Comparison of ENCODE assay signal across 30 cellular contexts in genomic region chr3:171159024-171159821, GRCh38.
DNase-seq lines count a peak whose midpoint lies in the region; ATAC-seq and TF ChIP-seq lines count a peak whose summit lies in the region.
"Had no signal": no experiment of that assay in that cellular context is flagged by ENCODE, and none has a peak within 500 bp of the region (broad histone marks: within the 10 kb centered on the region; RNA-seq: fewer than 3 reads in every experiment).

No MANE protein-coding gene starts in this region.

- H3K9ac ChIP-seq in GM23248 = no peak overlapping the region
- H3K9ac ChIP-seq: BLaER1 treated with 17β-estradiol and CSF1 and Interleukin-3, amounts not matched to agents 10 nM and 100 nM; KMS-11 had no signal

- in situ Hi-C loops in GM23248 (cut with MboI) = no loop called here

- no peak overlapping the region for H3K4me2 ChIP-seq in PC-9
- H3K4me2 ChIP-seq in OCI-LY7 (ENCODE audit: low read length) = no peak overlapping the region
- no peak overlapping the region for H3K4me2 ChIP-seq in GM23248 (ENCODE audit: unreplicated experiment)
- H3K4me2 ChIP-seq: BLaER1 treated with 17β-estradiol and CSF1 and Interleukin-3, amounts not matched to agents 10 nM and 100 nM; KMS-11 had no signal

- H3K27me3 Mint-ChIP-seq in central memory CD8-positive, alpha-beta T cell = no peaks in the 10 kb centered on the region
- H3K27me3 Mint-ChIP-seq: activated B cell treated with CpG ODN at 0.5 μM for 24 hours had no signal

- CTCF ChIA-PET in PC-9 (lab: Charles Lee) = no interaction called here
- CTCF ChIA-PET in OCI-LY7 (lab: Charles Lee; ENCODE audit: unreplicated experiment) = no interaction called here

- peaks cover 53% of the 10 kb centered on the region for H3F3A ChIP-seq in PC-9 (ENCODE audit: insufficient read depth, low read depth)
- H3F3A ChIP-seq in GM23248 (ENCODE audit: insufficient read depth) = peaks cover 11% of the 10 kb centered on the region

- H3K9me2 ChIP-seq in PC-9 (ENCODE audit: insufficient read depth) (no peaks in the 10 kb centered on the region), OCI-LY7 (ENCODE audit: insufficient read depth, low read length) (no peaks in the 10 kb centered on the region), GM23248 (ENCODE audit: insufficient read depth) (no peaks in the 10 kb centered on the region)

- H3K9me3 Mint-ChIP-seq in central memory CD8-positive, alpha-beta T cell = peaks cover 8% of the 10 kb centered on the region
- H3K9me3 Mint-ChIP-seq: activated naive CD4-positive, alpha-beta T cell treated with anti-CD3 and anti-CD28 coated beads, Interleukin-2, amount 50 U/mL, for 72 hours had no signal

- H3K4me3 ChIP-seq in PC-9 (no peak overlapping the region), OCI-LY7 (ENCODE audit: low read depth, low read length, poor library complexity, severe bottlenecking) (no peak overlapping the region), GM23248 (no peak overlapping the region)
- H3K4me3 ChIP-seq: BLaER1 treated with 17β-estradiol and CSF1 and Interleukin-3, amounts not matched to agents 10 nM and 100 nM; lung; prostate gland; tibial artery had no signal

- no peak overlapping the region for H3K4me3 Mint-ChIP-seq in central memory CD8-positive, alpha-beta T cell
- H3K4me3 Mint-ChIP-seq: activated B cell treated with CpG ODN at 0.5 μM for 24 hours had no signal

- no peaks in the 10 kb centered on the region for H4K20me1 ChIP-seq in PC-9 (ENCODE audit: insufficient read depth)
- H4K20me1 ChIP-seq in OCI-LY7 (ENCODE audit: insufficient read depth, low read length) = no peaks in the 10 kb centered on the region
- H4K20me1 ChIP-seq in GM23248 (ENCODE audit: insufficient read depth) = no peaks in the 10 kb centered on the region
- H4K20me1 ChIP-seq: BLaER1 treated with 17β-estradiol and CSF1 and Interleukin-3, amounts not matched to agents 10 nM and 100 nM had no signal

- peaks cover 6% of the 10 kb centered on the region for H3K4me1 Mint-ChIP-seq in central memory CD8-positive, alpha-beta T cell
- H3K4me1 Mint-ChIP-seq: activated B cell treated with CpG ODN at 0.5 μM for 24 hours had no signal

- BruUV-seq in PC-9 (replicated peaks; lab: Mats Ljungman, UMichigan) (no TSS peak), OCI-LY7 (replicated peaks; lab: Mats Ljungman, UMichigan) (no TSS peak)

- H3K79me2 ChIP-seq in PC-9 (ENCODE audit: low read depth) = no peaks in the 10 kb centered on the region
- no peaks in the 10 kb centered on the region for H3K79me2 ChIP-seq in OCI-LY7 (ENCODE audit: insufficient read depth, low read depth, low read length)
- no peaks in the 10 kb centered on the region for H3K79me2 ChIP-seq in GM23248 (ENCODE audit: insufficient read depth)

- H3K27ac Mint-ChIP-seq in central memory CD8-positive, alpha-beta T cell (ENCODE audit: low read depth) = peak overlapping the region; percentile 3
- H3K27ac Mint-ChIP-seq: activated B cell treated with CpG ODN at 0.5 μM for 24 hours had no signal

- DNase-seq in PC-9 (no peak), middle frontal gyrus (ENCODE audit: extremely low spot score, low spot score) (peak; percentile 24), HT-29 (ENCODE audit: low spot score) (no peak), OCI-LY7 (ENCODE audit: low spot score) (no peak), GM23248 (no peak)
- no peak for DNase-seq in central memory CD8-positive, alpha-beta T cell (ENCODE audit: low spot score in 2 of 2)
- DNase-seq: activated B cell treated with CpG ODN at 0.5 μM for 24 hours; activated CD4-positive, alpha-beta T cell treated with anti-CD3 and anti-CD28 coated beads, Interleukin-2, amount 50 U/mL, for 48 hours; activated CD8-positive, alpha-beta memory T cell treated with anti-CD3 and anti-CD28 coated beads, Interleukin-2, amount 50 U/mL, for 4 hours; central memory CD4-positive, alpha-beta T cell; dermis blood vessel endothelial cell; DMS79; GDM1; glutamatergic neuron; kidney glomerular epithelial cell; MM.1S; NCI-H1417 treated with DMSO at 0.1 percent for 48 hours; NCI-H2081 treated with DMSO at 0.1 percent for 48 hours; NCI-H226; stimulated activated naive CD4-positive, alpha-beta T cell treated with Interleukin-2 at 50 U/mL for 16 hours; SW 1271; T1000; tibial artery had no signal

- POLR2A ChIA-PET in PC-9 (lab: Charles Lee; ENCODE audit: unreplicated experiment) = no interaction called here
- POLR2A ChIA-PET in OCI-LY7 (lab: Charles Lee) = no interaction called here

- H3K9me3 ChIP-seq in PC-9 (ENCODE audit: insufficient read depth, low read depth) (peaks cover 20% of the 10 kb centered on the region), OCI-LY7 (ENCODE audit: low read length) (peaks cover 15% of the 10 kb centered on the region; the same call in 1 of the 2 replicates), GM23248 (ENCODE audit: low read depth) (no peaks in the 10 kb centered on the region)
- H3K9me3 ChIP-seq: neutrophil, prostate gland had no signal

- intact Hi-C loops in PC-9 (cut with micrococcal nuclease; ENCODE audit: unreplicated experiment) = loop anchor here (5.0 kb wide), 2 partner anchors 197 to 673 kb away; no protein-coding TSS in a partner anchor
- intact Hi-C loops in OCI-LY7 (cut with micrococcal nuclease; ENCODE audit: unreplicated experiment) = no loop called here

- H3K4me1 ChIP-seq in PC-9 (replicated peaks; ENCODE audit: insufficient read depth) = peaks cover 53% of the 10 kb centered on the region
- no peaks in the 10 kb centered on the region for H3K4me1 ChIP-seq in OCI-LY7 (ENCODE audit: insufficient read depth, low read length, poor library complexity, severe bottlenecking)
- peaks cover 6% of the 10 kb centered on the region for H3K4me1 ChIP-seq in GM23248 (ENCODE audit: insufficient read depth)
- H3K4me1 ChIP-seq: BLaER1 treated with 17β-estradiol and CSF1 and Interleukin-3, amounts not matched to agents 10 nM and 100 nM; prostate gland; tibial artery had no signal

- H3K27ac ChIP-seq in PC-9 = peak overlapping the region; percentile 93
- H3K27ac ChIP-seq in temporal lobe (ENCODE audit: low read depth, low read length) = peak overlapping the region; percentile 92
- no peak overlapping the region for H3K27ac ChIP-seq in OCI-LY7 (ENCODE audit: low read depth, low read length, poor library complexity, severe bottlenecking)
- H3K27ac ChIP-seq in GM23248 = no peak overlapping the region
- H3K27ac ChIP-seq: BLaER1 treated with 17β-estradiol and CSF1 and Interleukin-3, amounts not matched to agents 10 nM and 100 nM; KMS-11; neutrophil; prostate gland; tibial artery had no signal

- H3K36me3 ChIP-seq in PC-9 (ENCODE audit: low read depth) (peaks cover 43% of the 10 kb centered on the region), OCI-LY7 (ENCODE audit: insufficient read depth, low read length) (no peaks in the 10 kb centered on the region), GM23248 (ENCODE audit: low read depth) (no peaks in the 10 kb centered on the region)
- H3K36me3 ChIP-seq: neutrophil, prostate gland had no signal

- peaks cover 32% of the 10 kb centered on the region for H3K36me3 Mint-ChIP-seq in central memory CD8-positive, alpha-beta T cell (ENCODE audit: insufficient read depth)

- H2AFZ ChIP-seq in PC-9 = no peak overlapping the region
- H2AFZ ChIP-seq in OCI-LY7 (ENCODE audit: low read length) = no peak overlapping the region
- H2AFZ ChIP-seq in GM23248 = no peak overlapping the region

- no peak for TF ChIP-seq CTCF in PC-9 (conservative IDR thresholded peaks at IDR 0.05)
- no peak for TF ChIP-seq CTCF in OCI-LY7 (conservative IDR thresholded peaks at IDR 0.05; ENCODE audit: low read length)

- no peak for ATAC-seq in central memory CD8-positive, alpha-beta T cell (replicated peaks; ENCODE audit: extremely low read depth, poor library complexity, severe bottlenecking)
- ATAC-seq: activated naive CD4-positive, alpha-beta T cell treated with anti-CD3 and anti-CD28 coated beads, Interleukin-2, amount 50 U/mL, for 72 hours had no signal

- 92 to 93% methylated on average over 20 of the region's 20 CpGs for WGBS in GM23248 (ENCODE audit: low coverage in 1 of 2, low lambda C conversion rate in 2 of 2, missing lambda C conversion rate in 2 of 2), 2 experiments

- H3K27me3 ChIP-seq in PC-9 (ENCODE audit: insufficient read depth, low read depth) (no peaks in the 10 kb centered on the region), GM23248 (replicated peaks; ENCODE audit: insufficient read depth) (no peaks in the 10 kb centered on the region)
- H3K27me3 ChIP-seq: BLaER1 treated with 17β-estradiol and CSF1 and Interleukin-3, amounts not matched to agents 10 nM and 100 nM; neutrophil; tibial artery had no signal

Comparison
In these comparisons a context has a peak if more than half of its experiments do, and no peak if none do; other contexts are left out.
1. H3K27ac ChIP-seq: peak in PC-9 (single experiment) and temporal lobe (single experiment); none in OCI-LY7 (single experiment) and GM23248 (single experiment).